In genomic region chr12:105820407-105821140, GRCh38 we compare ENCODE assay signal across 13 cellular contexts.
DNase-seq lines count a peak whose midpoint lies in the region; ATAC-seq, FAIRE-seq and TF ChIP-seq lines count a peak whose summit lies in the region.
"Had no signal": no experiment of that assay in that cellular context is flagged by ENCODE, and none has a peak within 500 bp of the region (broad histone marks: within the 10 kb centered on the region; RNA-seq: fewer than 3 reads in every experiment).

No MANE protein-coding gene starts in this region.

- H3K36me3 ChIP-seq in ovary = no peaks in the 10 kb centered on the region
- H3K36me3 ChIP-seq: cardiac muscle cell had no signal

- no peak for TF ChIP-seq CTCF in ovary (IDR thresholded peaks at IDR 0.05)

- WGBS in ovary, 3 donors = 18 to 25% (median 24%) methylated on average over 5 of the region's 5 CpGs

- peak; percentile 54 for DNase-seq in Ammon's horn (ENCODE audit: low spot score)
- peak; percentile 6 for DNase-seq in SKM-1 (lab: John Stamatoyannopoulos, UW; ENCODE audit: unreplicated experiment)
- DNase-seq in frontal cortex (ENCODE audit: low spot score in 2 of 2) = peak; percentile 7 to 14
- DNase-seq in ovary = peak in 4 of 5 donors; percentile 17 to 65 (median 33)
- no peak for DNase-seq in T-helper 9 cell
- no peak for DNase-seq in HUDEP-2 (lab: John Stamatoyannopoulos, UW; ENCODE audit: unreplicated experiment in 76 of 76)
- DNase-seq: activated CD4-positive, alpha-beta T cell treated with anti-CD3 and anti-CD28 coated beads for 48 hours; CD4-positive, CD25-positive, alpha-beta regulatory T cell; stimulated activated CD4-positive, alpha-beta T cell treated with anti-CD3 and anti-CD28 coated beads, Interleukin-1b, Interleukin-23, amount 100 ng/mL, for 48 hours had no signal

- no peak for ATAC-seq in HG02642 (IDR thresholded peaks at IDR 0.05; ENCODE audit: poor library complexity, unreplicated experiment)
- ATAC-seq in HG02759 (IDR thresholded peaks at IDR 0.05; ENCODE audit: unreplicated experiment) = no peak
- ATAC-seq: K562 had no signal

- H3K27me3 ChIP-seq in ovary = no peaks in the 10 kb centered on the region
- H3K27me3 ChIP-seq: cardiac muscle cell had no signal

- H3K9me3 ChIP-seq in ovary = no peaks in the 10 kb centered on the region

- intact Hi-C loops in ovary (cut with DNase I) = no loop called here

- peaks cover 2% of the 10 kb centered on the region for H3K4me1 ChIP-seq in ovary (ENCODE audit: insufficient read depth)

- H3K4me3 ChIP-seq in ovary = no peak overlapping the region
- H3K4me3 ChIP-seq: cardiac muscle cell, K562 had no signal

- TF ChIP-seq EP300 in ovary (IDR thresholded peaks at IDR 0.05) = no peak

- TF ChIP-seq POLR2A in ovary (IDR thresholded peaks at IDR 0.05) = no peak

- no peak overlapping the region for H3K27ac ChIP-seq in ovary
- H3K27ac ChIP-seq: cardiac muscle cell had no signal

- no peak for FAIRE-seq in frontal cortex (lab: Jason Lieb, UNC)
- FAIRE-seq: K562 had no signal

Comparison
In these comparisons a context has a peak if more than half of its experiments do, and no peak if none do; other contexts are left out.
1. DNase-seq: peak in Ammon's horn (single experiment), SKM-1 (single experiment), frontal cortex (2 of 2) and ovary (4 of 5); none in T-helper 9 cell (single experiment) and HUDEP-2 (0 of 76).